In genomic region chr7:105860793-105861192, GRCh38 we compare ENCODE assay signal across 29 cellular contexts.
"Had no signal": no experiment of that assay in that cellular context is flagged by ENCODE, and none has a peak within 500 bp of the region (broad histone marks: within the 10 kb centered on the region; RNA-seq: fewer than 3 reads in every experiment).

No MANE protein-coding gene starts in this region.

- H3K4me3 ChIP-seq: esophagus muscularis mucosa, gastrocnemius medialis had no signal

- H3K9me3 ChIP-seq: esophagus muscularis mucosa, gastrocnemius medialis had no signal

- H3K4me1 ChIP-seq: foreskin keratinocyte, gastrocnemius medialis had no signal

- DNase-seq: activated CD4-positive, alpha-beta memory T cell treated with anti-CD3 and anti-CD28 coated beads for 36 hours; activated CD4-positive, alpha-beta T cell treated with anti-CD3 and anti-CD28 coated beads for 36 hours; activated CD4-positive, alpha-beta T cell treated with anti-CD3 and anti-CD28 coated beads, Interleukin-2, amount 10 ng/mL, durations not matched to agents 24 days and 14 days; activated CD4-positive, CD25-positive, alpha-beta regulatory T cell; activated CD4-positive, CD25-positive, alpha-beta regulatory T cell treated with anti-CD3 and anti-CD28 coated beads, Interleukin-2, amount 50 U/mL, for 72 hours; activated CD8-positive, alpha-beta T cell treated with anti-CD3 and anti-CD28 coated beads, Interleukin-2, amount 10 ng/mL, durations not matched to agents 7 days and 5 days; activated gamma-delta T cell; activated naive CD4-positive, alpha-beta T cell; activated naive CD4-positive, alpha-beta T cell treated with anti-CD3 and anti-CD28 coated beads, Interleukin-2, amount 10 ng/mL, durations not matched to agents 7 days and 5 days; activated T-cell treated with anti-CD3 and anti-CD28 coated beads for 4 hours; activated T-cell treated with anti-CD3 and anti-CD28 coated beads, Interleukin-2, amount 50 U/mL, for 24 hours; activated T-cell treated with anti-CD3 and anti-CD28 coated beads, Interleukin-2, amount 50 U/mL, for 72 hours; amniotic stem cell; anterior cingulate cortex; brain microvascular endothelial cell; cortex of kidney; dermis blood vessel endothelial cell; effector CD4-positive, alpha-beta T cell; effector memory CD8-positive, alpha-beta T cell; erythroblast; foreskin keratinocyte; gastrocnemius medialis; hippocampal formation; T-helper 1 cell; T-helper 17 cell; T1000; WERI-Rb-1 had no signal

- ATAC-seq: activated CD4-positive, alpha-beta T cell treated with anti-CD3 and anti-CD28 coated beads for 36 hours; activated CD8-positive, alpha-beta T cell treated with anti-CD3 and anti-CD28 coated beads, Interleukin-2, amount 10 ng/mL, durations not matched to agents 7 days and 5 days; activated naive CD4-positive, alpha-beta T cell treated with anti-CD3 and anti-CD28 coated beads, Interleukin-2, amount 50 U/mL, for 72 hours; activated T-cell treated with anti-CD3 and anti-CD28 coated beads, Interleukin-2, amount 50 U/mL, for 72 hours; effector memory CD8-positive, alpha-beta T cell; foreskin keratinocyte; gastrocnemius medialis; T-helper 17 cell had no signal

- H3K36me3 ChIP-seq: brain microvascular endothelial cell, esophagus muscularis mucosa, gastrocnemius medialis, WERI-Rb-1 had no signal

- H3K27me3 ChIP-seq: brain microvascular endothelial cell, esophagus muscularis mucosa, foreskin keratinocyte, gastrocnemius medialis had no signal

- H3K27ac ChIP-seq: brain microvascular endothelial cell, esophagus muscularis mucosa, foreskin keratinocyte, gastrocnemius medialis, WERI-Rb-1 had no signal
